Comparison of ENCODE assay signal across 9 cellular contexts in the genomic region with DNA sequence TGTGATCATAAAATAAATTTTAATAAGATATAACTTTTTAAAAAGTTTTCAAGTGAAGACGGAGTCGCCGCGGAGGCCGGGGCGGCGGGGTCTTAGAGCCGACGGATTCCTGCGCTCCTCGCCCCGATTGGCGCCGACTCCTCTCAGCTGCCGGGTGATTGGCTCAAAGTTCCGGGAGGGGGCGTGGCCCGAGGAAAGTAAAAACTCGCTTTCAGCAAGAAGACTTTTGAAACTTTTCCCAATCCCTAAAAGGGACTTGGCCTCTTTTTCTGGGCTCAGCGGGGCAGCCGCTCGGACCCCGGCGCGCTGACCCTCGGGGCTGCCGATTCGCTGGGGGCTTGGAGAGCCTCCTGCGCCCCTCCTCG. TPM values are rescaled to one million over a fixed set of nuclear protein-coding genes. Genes with fewer than 3 reads are reported as not detected.
DNase-seq lines count a peak whose midpoint lies in the region; ATAC-seq, FAIRE-seq and TF ChIP-seq lines count a peak whose summit lies in the region.
"Had no signal": no experiment of that assay in that cellular context is flagged by ENCODE, and none has a peak within 500 bp of the region (broad histone marks: within the 10 kb centered on the region; RNA-seq: fewer than 3 reads in every experiment).

A gene (plus strand): TSS at position 229 of the 365 bp plus-strand sequence. CDS start 507 bp downstream, outside the sequence.

- intact Hi-C loops in PC-9 (cut with micrococcal nuclease; ENCODE audit: unreplicated experiment) = loop anchor here (10.0 kb wide), 1 partner anchor 638 kb away; no protein-coding TSS in a partner anchor

- peak; percentile 38 to 48 for DNase-seq in activated CD4-positive, alpha-beta T cell treated with anti-CD3 and anti-CD28 coated beads for 24 hours (ENCODE audit: low read depth in 2 of 2)
- DNase-seq in activated CD4-positive, alpha-beta T cell treated with anti-CD3 and anti-CD28 coated beads for 1 hour = no peak
- peak; percentile 14 for DNase-seq in activated T-helper 9 cell treated with anti-CD3 and anti-CD28 coated beads, Interleukin-2, amount 50 U/mL, for 16 hours (ENCODE audit: low read depth)
- peak; percentile 65 to 66 for DNase-seq in frontal cortex (ENCODE audit: low spot score in 2 of 2)
- DNase-seq in trophoblast cell = peak in 1 of 2 donors; percentile 54
- no peak for DNase-seq in PC-9
- no peak for DNase-seq in GDM1 (lab: John Stamatoyannopoulos, UW)
- DNase-seq: DND-41 had no signal

- FAIRE-seq in frontal cortex (lab: Jason Lieb, UNC) = no peak

- H3K9me2 ChIP-seq in PC-9 (ENCODE audit: insufficient read depth) = no peaks in the 10 kb centered on the region

- WGBS in trophoblast cell (ENCODE audit: extremely low coverage, insufficient coverage, insufficient read length) = no CpG with 5 or more reads among the region's 30 CpGs

- no peak within 1 kb of the TSS for H3K27ac ChIP-seq in trophoblast cell (ENCODE audit: low read depth, low read length)
- H3K27ac ChIP-seq in PC-9 = no peak within 1 kb of the TSS

- no peak for TF ChIP-seq CTCF in PC-9 (conservative IDR thresholded peaks at IDR 0.05)

- H4K20me1 ChIP-seq in PC-9 (ENCODE audit: insufficient read depth) = no peaks in the 10 kb centered on the region

- no peak within 1 kb of the TSS for H3K14ac ChIP-seq in trophoblast cell (ENCODE audit: low read length)

- H3K4ac ChIP-seq in trophoblast cell (ENCODE audit: low read depth, low read length) = no peak within 1 kb of the TSS

- H4K91ac ChIP-seq in trophoblast cell (ENCODE audit: low read depth, low read length) = no peak within 1 kb of the TSS

- no peak within 1 kb of the TSS for H2BK12ac ChIP-seq in trophoblast cell (ENCODE audit: low read length)

- H3K27me3 ChIP-seq in trophoblast cell (ENCODE audit: insufficient read depth, low read length) (peaks cover 67% of the 10 kb centered on the region), PC-9 (ENCODE audit: insufficient read depth, low read depth) (peaks cover 51% of the 10 kb centered on the region)

- H2AFZ ChIP-seq in trophoblast cell (ENCODE audit: insufficient read depth, low read length, poor library complexity) (no peak within 1 kb of the TSS), PC-9 (no peak within 1 kb of the TSS)

- H3K4me3 ChIP-seq in trophoblast cell (ENCODE audit: low read depth, low read length) (peak within 1 kb of the TSS; percentile 59), PC-9 (no peak within 1 kb of the TSS)

- no peak within 1 kb of the TSS for H3K18ac ChIP-seq in trophoblast cell (ENCODE audit: low read length)

- H3K79me2 ChIP-seq in trophoblast cell (ENCODE audit: control insufficient read depth, insufficient read depth, low read length, poor library complexity) (no peaks in the 10 kb centered on the region), PC-9 (ENCODE audit: low read depth) (no peaks in the 10 kb centered on the region)

- H2BK5ac ChIP-seq in trophoblast cell (ENCODE audit: low read depth, low read length, poor library complexity) = no peak within 1 kb of the TSS

- H3K79me1 ChIP-seq in trophoblast cell (ENCODE audit: low read length) = no peaks in the 10 kb centered on the region

- CTCF ChIA-PET in PC-9 (lab: Charles Lee) = no interaction called here

- no peaks in the 10 kb centered on the region for H3F3A ChIP-seq in PC-9 (ENCODE audit: insufficient read depth, low read depth)

- no peak within 1 kb of the TSS for H2BK120ac ChIP-seq in trophoblast cell (ENCODE audit: insufficient read depth, low read length, poor library complexity)

- no peak for ATAC-seq in GM18909 (IDR thresholded peaks at IDR 0.05; ENCODE audit: poor library complexity, unreplicated experiment)

- H3K23ac ChIP-seq in trophoblast cell (ENCODE audit: low read length) = peak within 1 kb of the TSS; percentile 67

- peaks cover 2% of the 10 kb centered on the region for H3K9me3 ChIP-seq in trophoblast cell (ENCODE audit: insufficient read depth, low read depth, low read length)
- no peaks in the 10 kb centered on the region for H3K9me3 ChIP-seq in PC-9 (ENCODE audit: insufficient read depth, low read depth)

- H3K36me3 ChIP-seq in trophoblast cell (ENCODE audit: control insufficient read depth in 1 of 2, insufficient read depth in 2 of 2, low read length in 2 of 2) = no peaks in the 10 kb centered on the region
- H3K36me3 ChIP-seq in PC-9 (ENCODE audit: low read depth) = no peaks in the 10 kb centered on the region

- no peak within 1 kb of the TSS for H4K12ac ChIP-seq in trophoblast cell (ENCODE audit: low read depth, low read length)

- H3K4me2 ChIP-seq in trophoblast cell (ENCODE audit: low read length) (peak within 1 kb of the TSS; percentile 83), PC-9 (no peak within 1 kb of the TSS)

- H3K4me1 ChIP-seq in trophoblast cell (ENCODE audit: control insufficient read depth in 1 of 2, insufficient read depth in 2 of 2, low read length in 2 of 2) (peaks cover 0 to 4% of the 10 kb centered on the region in 2 experiments), PC-9 (replicated peaks; ENCODE audit: insufficient read depth) (no peaks in the 10 kb centered on the region)

- H2AK5ac ChIP-seq in trophoblast cell (ENCODE audit: low read length) = no peak within 1 kb of the TSS

- BruUV-seq in PC-9 (replicated peaks; lab: Mats Ljungman, UMichigan) = no TSS peak

- POLR2A ChIA-PET in PC-9 (lab: Charles Lee; ENCODE audit: unreplicated experiment) = no interaction called here

- H3K9ac ChIP-seq in trophoblast cell (ENCODE audit: low read length) = peak within 1 kb of the TSS; percentile 49

- H4K8ac ChIP-seq in trophoblast cell (ENCODE audit: low read depth, low read length) = no peak within 1 kb of the TSS

RNA-seq across cellular contexts. Expression of the gene that starts here (rescaled TPM):
- total RNA-seq in frontal cortex = 0.41 TPM
- polyA plus RNA-seq in trophoblast cell (2013) = 1.2 TPM in 2 replicates
- not detected in 2 replicates for total RNA-seq in PC-9 (2021)

Comparison
In these comparisons a context has a peak if more than half of its experiments do, and no peak if none do; other contexts are left out.
1. DNase-seq: peak in activated CD4-positive, alpha-beta T cell treated with anti-CD3 and anti-CD28 coated beads for 24 hours (2 of 2) and activated T-helper 9 cell treated with anti-CD3 and anti-CD28 coated beads, Interleukin-2, amount 50 U/mL, for 16 hours (single experiment); none in activated CD4-positive, alpha-beta T cell treated with anti-CD3 and anti-CD28 coated beads for 1 hour (single experiment), PC-9 (0 of 2) and GDM1 (single experiment).
2. Peak in DNase-seq in frontal cortex; RNA of the gene not detected or under 1 TPM.